ENCODE assay signal across 26 cellular contexts in genomic region chr7:47990592-47990991, GRCh38. TPM values are rescaled to one million over a fixed set of nuclear protein-coding genes. Genes with fewer than 3 reads are reported as not detected.
A peak's percentile ranks its signal among the peaks of the same experiment; 100 is the strongest.
DNase-seq lines count a peak whose midpoint lies in the region; ATAC-seq and TF ChIP-seq lines count a peak whose summit lies in the region.
"Had no signal": no experiment of that assay in that cellular context is flagged by ENCODE, and none has a peak within 500 bp of the region (broad histone marks: within the 10 kb centered on the region; RNA-seq: fewer than 3 reads in every experiment).

No MANE protein-coding gene starts in this region.

- H3K9me3 Mint-ChIP-seq in CD4-positive, alpha-beta T cell, result no peaks in the 10 kb centered on the region
- peaks cover 0 to 7% (median 0%) of the 10 kb centered on the region in 8 donors for H3K9me3 Mint-ChIP-seq in CD4-positive, alpha-beta memory T cell
- peaks cover 8% of the 10 kb centered on the region for H3K9me3 Mint-ChIP-seq in activated CD8-positive, alpha-beta T cell treated with anti-CD3 and anti-CD28 coated beads for 36 hours
- peaks cover 0 to 13% (median 0%) of the 10 kb centered on the region in 9 donors for H3K9me3 Mint-ChIP-seq in naive thymus-derived CD8-positive, alpha-beta T cell

- intact Hi-C loops in CD4-positive, alpha-beta T cell (cut with DNase I, micrococcal nuclease), result loop anchor here (2.0 to 5.0 kb wide), 3 partner anchors 44 to 97 kb away; partner anchors contain the start of genes C7orf57 (in 2 of the 2) and UPP1 (in 1 of the 2)
- intact Hi-C loops in CD4-positive, alpha-beta memory T cell (cut with micrococcal nuclease), result loop anchor here (2.0 kb wide), 1 partner anchor 164 kb away; no protein-coding TSS in a partner anchor
- intact Hi-C loops in activated CD8-positive, alpha-beta T cell treated with anti-CD3 and anti-CD28 coated beads for 36 hours (cut with micrococcal nuclease), result loop anchor here (5.0 kb wide), 1 partner anchor 97 kb away; the partner anchor contains the start of gene UPP1

- no peak overlapping the region for H3K27ac ChIP-seq in CD4-positive, alpha-beta T cell (ENCODE audit: low read depth, low read length)
- no peak overlapping the region for H3K27ac ChIP-seq in CD4-positive, alpha-beta memory T cell (ENCODE audit: low read depth, low read length)
- H3K27ac ChIP-seq: adrenal gland, upper lobe of right lung had no signal

- H3K36me3 ChIP-seq in CD4-positive, alpha-beta memory T cell (ENCODE audit: insufficient read depth, low read length), result no peaks in the 10 kb centered on the region
- H3K36me3 ChIP-seq: adrenal gland, BLaER1, Peyer's patch, upper lobe of right lung, WERI-Rb-1 had no signal

- no peak for ATAC-seq in CD4-positive, alpha-beta T cell (ENCODE audit: poor library complexity)
- ATAC-seq in activated CD8-positive, alpha-beta T cell treated with anti-CD3 and anti-CD28 coated beads for 36 hours, result no peak
- ATAC-seq in naive thymus-derived CD8-positive, alpha-beta T cell, result no peak
- ATAC-seq in HG02973 (IDR thresholded peaks at IDR 0.05; ENCODE audit: unreplicated experiment) (no peak), GM21526 (IDR thresholded peaks at IDR 0.05; ENCODE audit: low FRiP score, unreplicated experiment) (no peak)
- ATAC-seq: left ventricle myocardium superior; stimulated activated naive B cell treated with anti-CD40 and anti-IgM and Interleukin-4, amounts not matched to agents 10 μg/mL and 1 μg/mL and 100 μg/mL, for 72 hours; upper lobe of right lung had no signal

- CTCF ChIA-PET in CD4-positive, alpha-beta T cell (lab: Charles Lee), result interaction anchor here (1.7 to 3.2 kb wide), 4 partner anchors 13 to 119 kb away, joined by 5 to 56 read pairs (median 7); no protein-coding TSS in a partner anchor
- CTCF ChIA-PET in CD4-positive, alpha-beta memory T cell (lab: Charles Lee; ENCODE audit: partially characterized antibody), result interaction anchor here (1.0 to 5.0 kb wide), 17 partner anchors 11 to 164 kb away, joined by 3 to 218 read pairs (median 9); partner anchors contain the start of genes HUS1, PKD1L1 and UPP1
- CTCF ChIA-PET in activated CD8-positive, alpha-beta T cell treated with anti-CD3 and anti-CD28 coated beads for 36 hours (lab: Charles Lee), result interaction anchor here (0.8 to 6.5 kb wide), 11 partner anchors 8 to 164 kb away, joined by 4 to 171 read pairs (median 6); partner anchors contain the start of gene UPP1

- H3K4me3 Mint-ChIP-seq in CD4-positive, alpha-beta T cell, result peak overlapping the region; percentile 64
- peak overlapping the region in 1 of 8 donors; percentile 33 for H3K4me3 Mint-ChIP-seq in CD4-positive, alpha-beta memory T cell
- no peak overlapping the region for H3K4me3 Mint-ChIP-seq in activated CD8-positive, alpha-beta T cell treated with anti-CD3 and anti-CD28 coated beads for 36 hours
- H3K4me3 Mint-ChIP-seq in naive thymus-derived CD8-positive, alpha-beta T cell, result peak overlapping the region in 3 of 10 donors; percentile 12 to 50 (median 46)
- H3K4me3 Mint-ChIP-seq: dendritic cell treated with granulocyte-macrophage colony-stimulating factor and Interleukin-4, amounts not matched to agents 40 ng/mL and 50 ng/mL, for 4 days had no signal

- H3K36me3 Mint-ChIP-seq in CD4-positive, alpha-beta T cell (ENCODE audit: low read depth), result no peaks in the 10 kb centered on the region
- H3K36me3 Mint-ChIP-seq in CD4-positive, alpha-beta memory T cell, result no peaks in the 10 kb centered on the region
- no peaks in the 10 kb centered on the region for H3K36me3 Mint-ChIP-seq in activated CD8-positive, alpha-beta T cell treated with anti-CD3 and anti-CD28 coated beads for 36 hours (ENCODE audit: low read depth)
- no peaks in the 10 kb centered on the region for H3K36me3 Mint-ChIP-seq in naive thymus-derived CD8-positive, alpha-beta T cell
- H3K36me3 Mint-ChIP-seq: IgD-negative memory B cell; stimulated activated naive B cell treated with anti-CD40 and anti-IgM and Interleukin-4, amounts not matched to agents 10 μg/mL and 1 μg/mL and 100 μg/mL, for 72 hours had no signal

- POLR2A ChIA-PET in CD4-positive, alpha-beta T cell (lab: Charles Lee), result interaction anchor here (1.8 to 2.7 kb wide), 2 partner anchors 118 to 120 kb away, joined by 6 to 26 read pairs; no protein-coding TSS in a partner anchor
- POLR2A ChIA-PET in CD4-positive, alpha-beta memory T cell (lab: Charles Lee; ENCODE audit: partially characterized antibody), result interaction anchor here (0.6 to 2.9 kb wide), 5 partner anchors 20 to 119 kb away, joined by 3 to 66 read pairs (median 3); partner anchors contain the start of gene UPP1
- POLR2A ChIA-PET in activated CD8-positive, alpha-beta T cell treated with anti-CD3 and anti-CD28 coated beads for 36 hours (lab: Charles Lee), result interaction anchor here (1.9 to 2.5 kb wide), 3 partner anchors 11 to 98 kb away, joined by 8 to 12 read pairs (median 9); partner anchors contain the start of gene HUS1
- POLR2A ChIA-PET in naive thymus-derived CD8-positive, alpha-beta T cell (lab: Charles Lee), result interaction anchor here (0.5 to 3.1 kb wide), 6 partner anchors 10 to 1980 kb away, joined by 3 to 54 read pairs (median 8); partner anchors contain the start of genes HUS1 and UPP1

- TF ChIP-seq CTCF in CD4-positive, alpha-beta T cell (IDR thresholded peaks at IDR 0.05), result no peak
- TF ChIP-seq CTCF in activated CD8-positive, alpha-beta T cell treated with anti-CD3 and anti-CD28 coated beads for 36 hours (IDR thresholded peaks at IDR 0.05), result no peak

- no peaks in the 10 kb centered on the region for H3K27me3 ChIP-seq in CD4-positive, alpha-beta T cell (ENCODE audit: control insufficient read depth, insufficient read depth, low read length)
- H3K27me3 ChIP-seq in CD4-positive, alpha-beta memory T cell (ENCODE audit: insufficient read depth, low read length), result no peaks in the 10 kb centered on the region
- H3K27me3 ChIP-seq: adrenal gland, BLaER1, Peyer's patch, upper lobe of right lung had no signal

- DNase-seq in CD4-positive, alpha-beta T cell, result no peak
- no peak for DNase-seq in CD4-positive, alpha-beta memory T cell
- no peak for DNase-seq in activated CD8-positive, alpha-beta T cell treated with anti-CD3 and anti-CD28 coated beads for 36 hours
- DNase-seq in naive thymus-derived CD8-positive, alpha-beta T cell, result no peak
- DNase-seq in NCI-H526 (lab: John Stamatoyannopoulos, UW), result no peak
- DNase-seq: activated CD4-positive, alpha-beta T cell treated with anti-CD3 and anti-CD28 coated beads, Interleukin-2, amount 50 U/mL, for 1 hour; activated effector memory CD4-positive, alpha-beta T cell treated with Interleukin-2 at 50 U/mL for 16 hours; adrenal gland; DMS79; left ventricle myocardium superior; NCI-H146; NCI-H226; Peyer's patch; SHP77 treated with DMSO at 0.1 percent for 48 hours; stimulated activated naive B cell treated with anti-CD40 and anti-IgM and Interleukin-4, amounts not matched to agents 10 μg/mL and 1 μg/mL and 100 μg/mL, for 72 hours; upper lobe of right lung; WERI-Rb-1 had no signal

- peaks cover 15% of the 10 kb centered on the region for H3K4me1 ChIP-seq in CD4-positive, alpha-beta memory T cell (ENCODE audit: insufficient read depth, low read length)
- H3K4me1 ChIP-seq: adrenal gland, Peyer's patch, upper lobe of right lung had no signal

- no peak overlapping the region for H3K4me3 ChIP-seq in CD4-positive, alpha-beta memory T cell (ENCODE audit: low read length in 2 of 2)
- H3K4me3 ChIP-seq: adrenal gland, BLaER1, Peyer's patch, upper lobe of right lung had no signal

- H3K4me1 Mint-ChIP-seq in CD4-positive, alpha-beta T cell (ENCODE audit: low read depth), result peaks cover 24% of the 10 kb centered on the region
- H3K4me1 Mint-ChIP-seq in CD4-positive, alpha-beta memory T cell, result peaks cover 16 to 20% (median 17%) of the 10 kb centered on the region in 4 donors
- peaks cover 17% of the 10 kb centered on the region for H3K4me1 Mint-ChIP-seq in activated CD8-positive, alpha-beta T cell treated with anti-CD3 and anti-CD28 coated beads for 36 hours (ENCODE audit: low read depth)
- peaks cover 18 to 20% (median 20%) of the 10 kb centered on the region in 4 donors for H3K4me1 Mint-ChIP-seq in naive thymus-derived CD8-positive, alpha-beta T cell

- H3K9me3 ChIP-seq in CD4-positive, alpha-beta T cell (ENCODE audit: control insufficient read depth, low read length), result no peaks in the 10 kb centered on the region
- H3K9me3 ChIP-seq in CD4-positive, alpha-beta memory T cell (ENCODE audit: control insufficient read depth in 1 of 2, low read length in 2 of 2), result no peaks in the 10 kb centered on the region
- H3K9me3 ChIP-seq: adrenal gland, BLaER1, Peyer's patch, upper lobe of right lung had no signal

- H3K27ac Mint-ChIP-seq in CD4-positive, alpha-beta T cell, result peak overlapping the region; percentile 88
- H3K27ac Mint-ChIP-seq in CD4-positive, alpha-beta memory T cell, result peak overlapping the region in 5 of 7 donors; percentile 30 to 79 (median 62)
- H3K27ac Mint-ChIP-seq in activated CD8-positive, alpha-beta T cell treated with anti-CD3 and anti-CD28 coated beads for 36 hours, result peak overlapping the region; percentile 60
- peak overlapping the region in 7 of 10 donors; percentile 51 to 94 (median 78) for H3K27ac Mint-ChIP-seq in naive thymus-derived CD8-positive, alpha-beta T cell
- H3K27ac Mint-ChIP-seq: stimulated activated naive B cell treated with anti-CD40 and anti-IgM and Interleukin-4, amounts not matched to agents 10 μg/mL and 1 μg/mL and 100 μg/mL, for 72 hours had no signal

- H3K27me3 Mint-ChIP-seq in CD4-positive, alpha-beta T cell, result no peaks in the 10 kb centered on the region
- no peaks in the 10 kb centered on the region for H3K27me3 Mint-ChIP-seq in CD4-positive, alpha-beta memory T cell
- no peaks in the 10 kb centered on the region for H3K27me3 Mint-ChIP-seq in activated CD8-positive, alpha-beta T cell treated with anti-CD3 and anti-CD28 coated beads for 36 hours
- no peaks in the 10 kb centered on the region for H3K27me3 Mint-ChIP-seq in naive thymus-derived CD8-positive, alpha-beta T cell
- H3K27me3 Mint-ChIP-seq: dendritic cell treated with granulocyte-macrophage colony-stimulating factor and Interleukin-4, amounts not matched to agents 40 ng/mL and 50 ng/mL, for 4 days; IgD-negative memory B cell; stimulated activated naive B cell treated with anti-CD40 and anti-IgM and Interleukin-4, amounts not matched to agents 10 μg/mL and 1 μg/mL and 100 μg/mL, for 72 hours had no signal

RNA-seq across cellular contexts. Expression of gene HUS1, which starts 11.2 kb away (rescaled TPM):
- 10 to 100 TPM; 77.8 to 83.1 TPM for total RNA-seq in CD4-positive, alpha-beta T cell
- 10 to 100 TPM; 72.5 to 74.1 TPM for total RNA-seq in CD4-positive, alpha-beta memory T cell
- 10 to 100 TPM; 39.7 to 53.9 TPM for polyA plus RNA-seq in CD4-positive, alpha-beta memory T cell
- total RNA-seq in activated CD8-positive, alpha-beta T cell treated with anti-CD3 and anti-CD28 coated beads for 36 hours, result 10 to 100 TPM; 37.1 to 43.5 TPM
- total RNA-seq in naive thymus-derived CD8-positive, alpha-beta T cell, result 10 to 100 TPM; 74.2 to 78.8 TPM
- polyA plus RNA-seq in naive thymus-derived CD8-positive, alpha-beta T cell, result 10 to 100 TPM; 26.9 to 36.8 (median 32.5) TPM

RNA-seq across cellular contexts. Expression of gene SUN3, which starts 38.3 kb away (rescaled TPM):
- total RNA-seq in CD4-positive, alpha-beta T cell, result not detected
- not detected for total RNA-seq in CD4-positive, alpha-beta memory T cell
- polyA plus RNA-seq in CD4-positive, alpha-beta memory T cell, result under 1 TPM in 1 of 2 donors, not detected in 1; 0.56 TPM
- under 1 TPM in 1 of 2 experiments, not detected in 1; 0.95 TPM for total RNA-seq in activated CD8-positive, alpha-beta T cell treated with anti-CD3 and anti-CD28 coated beads for 36 hours
- total RNA-seq in naive thymus-derived CD8-positive, alpha-beta T cell, result not detected
- polyA plus RNA-seq in naive thymus-derived CD8-positive, alpha-beta T cell, result 1 to 10 TPM in 2 of 3 donors, under 1 TPM in 1; 0.60 to 2.3 (median 1.0) TPM
- total RNA-seq: adrenal gland, left ventricle myocardium superior, mesenteric fat pad, osteocyte, Peyer's patch, renal cortical epithelial cell, skeletal muscle tissue, upper lobe of right lung had no signal
- polyA plus RNA-seq: IgD-negative memory B cell had no signal

RNA-seq across cellular contexts. Expression of gene PKD1L1, which starts 42.3 kb away (rescaled TPM):
- total RNA-seq in CD4-positive, alpha-beta T cell, result under 1 TPM; 0.20 to 0.25 TPM
- under 1 TPM; 0.55 to 0.73 TPM for total RNA-seq in CD4-positive, alpha-beta memory T cell
- not detected for polyA plus RNA-seq in CD4-positive, alpha-beta memory T cell
- total RNA-seq in activated CD8-positive, alpha-beta T cell treated with anti-CD3 and anti-CD28 coated beads for 36 hours, result under 1 TPM; 0.09 to 0.20 TPM
- under 1 TPM; 0.66 to 0.78 TPM for total RNA-seq in naive thymus-derived CD8-positive, alpha-beta T cell
- under 1 TPM in 2 of 3 donors, not detected in 1; 0.07 to 0.08 TPM for polyA plus RNA-seq in naive thymus-derived CD8-positive, alpha-beta T cell

RNA-seq across cellular contexts. Expression of gene C7orf57, which starts 44.8 kb away (rescaled TPM):
- total RNA-seq in CD4-positive, alpha-beta T cell, result under 1 TPM in 1 of 2 experiments, not detected in 1; 0.56 TPM
- not detected for total RNA-seq in CD4-positive, alpha-beta memory T cell
- under 1 TPM; 0.16 to 0.22 TPM for polyA plus RNA-seq in CD4-positive, alpha-beta memory T cell
- under 1 TPM; 0.74 to 0.83 TPM for total RNA-seq in activated CD8-positive, alpha-beta T cell treated with anti-CD3 and anti-CD28 coated beads for 36 hours
- not detected for total RNA-seq in naive thymus-derived CD8-positive, alpha-beta T cell
- under 1 TPM in 2 of 3 donors, not detected in 1; 0.07 to 0.13 TPM for polyA plus RNA-seq in naive thymus-derived CD8-positive, alpha-beta T cell
- total RNA-seq: left ventricle myocardium superior, mesenteric fat pad, osteocyte, Peyer's patch, renal cortical epithelial cell, skeletal muscle tissue, upper lobe of right lung had no signal
- polyA plus RNA-seq: adrenal gland, IgD-negative memory B cell had no signal
